ENCODE assay signal across 22 cellular contexts in the genomic region with DNA sequence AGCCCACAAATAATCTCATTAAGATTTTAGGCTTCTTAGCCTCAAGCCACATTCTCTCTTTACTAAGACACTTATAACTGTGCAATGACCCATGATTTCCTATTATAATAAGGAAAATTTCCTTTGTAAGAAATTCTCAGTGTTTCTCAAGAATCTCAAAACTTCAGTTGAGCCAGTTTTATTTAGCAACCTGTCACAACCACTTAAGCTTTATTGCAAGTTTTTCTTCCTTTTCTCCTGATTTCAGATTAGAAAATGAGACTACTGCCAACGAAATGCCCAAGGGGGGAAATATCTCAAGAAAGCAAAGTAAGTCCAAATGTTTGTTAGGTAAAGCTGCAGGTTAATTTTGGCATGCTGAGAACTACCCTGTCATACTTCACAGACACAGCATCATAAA.
DNase-seq lines count a peak whose midpoint lies in the region; ATAC-seq lines count a peak whose summit lies in the region.
"Had no signal": no experiment of that assay in that cellular context is flagged by ENCODE, and none has a peak within 500 bp of the region (broad histone marks: within the 10 kb centered on the region; RNA-seq: fewer than 3 reads in every experiment).

No MANE protein-coding gene starts in this region.

- ATAC-seq in GM21723 (IDR thresholded peaks at IDR 0.05; ENCODE audit: unreplicated experiment): no peak
- ATAC-seq: CD8-positive, alpha-beta T cell; K562 had no signal

- DNase-seq in CD1c-positive myeloid dendritic cell (ENCODE audit: extremely low spot score): peak; percentile 37
- peak; percentile 89 for DNase-seq in NOMO-1 treated with DMSO at 0.1 percent for 48 hours (lab: John Stamatoyannopoulos, UW; ENCODE audit: unreplicated experiment)
- DNase-seq in dedifferentiated amniotic fluid mesenchymal stem cell (ENCODE audit: extremely low spot score): peak; percentile 61
- peak; percentile 26 for DNase-seq in renal cortical epithelial cell (ENCODE audit: low read depth)
- DNase-seq in NCI-H82 treated with DMSO at 0.1 percent for 48 hours (lab: John Stamatoyannopoulos, UW; ENCODE audit: unreplicated experiment): no peak
- no peak for DNase-seq in OCI-M1 (lab: John Stamatoyannopoulos, UW)
- DNase-seq: activated CD4-positive, alpha-beta memory T cell treated with anti-CD3 and anti-CD28 coated beads for 36 hours; activated CD4-positive, CD25-positive, alpha-beta regulatory T cell; activated effector memory CD4-positive, alpha-beta T cell treated with Interleukin-2 at 50 U/mL for 16 hours; activated naive CD8-positive, alpha-beta T cell treated with anti-CD3 and anti-CD28 coated beads for 36 hours; CD8-positive, alpha-beta T cell; DMS 273 treated with DMSO at 0.1 percent for 48 hours; effector CD4-positive, alpha-beta T cell; foreskin melanocyte; HFFc6; mesenchymal stem cell; NCI-H1694; NCI-H2171 treated with DMSO at 0.1 percent for 48 hours; NCI-H526; SW 1271 had no signal

Comparison
In these comparisons a context has a peak if more than half of its experiments do, and no peak if none do; other contexts are left out.
1. DNase-seq: peak in CD1c-positive myeloid dendritic cell (single experiment), NOMO-1 treated with DMSO at 0.1 percent for 48 hours (single experiment), dedifferentiated amniotic fluid mesenchymal stem cell (single experiment) and renal cortical epithelial cell (single experiment); none in NCI-H82 treated with DMSO at 0.1 percent for 48 hours (single experiment) and OCI-M1 (single experiment).